Comparison of ENCODE assay signal across 9 cellular contexts in genomic region chr1:44924835-44925464, GRCh38.
DNase-seq lines count a peak whose midpoint lies in the region; ATAC-seq and TF ChIP-seq lines count a peak whose summit lies in the region.
"Had no signal": no experiment of that assay in that cellular context is flagged by ENCODE, and none has a peak within 500 bp of the region (broad histone marks: within the 10 kb centered on the region; RNA-seq: fewer than 3 reads in every experiment).

No MANE protein-coding gene starts in this region.

- peak overlapping the region; percentile 56 for H3K4me2 ChIP-seq in PC-3 (ENCODE audit: low read length)

- intact Hi-C loops in activated CD4-positive, alpha-beta memory T cell treated with anti-CD3 and anti-CD28 coated beads for 36 hours (cut with micrococcal nuclease) = no loop called here
- intact Hi-C loops in PC-3 (cut with micrococcal nuclease) = loop anchor here (2.0 to 10.0 kb wide), 4 partner anchors 46 to 90 kb away; partner anchors contain the start of genes EIF2B3, HECTD3 and UROD
- intact Hi-C loops in thyroid gland (cut with DNase I) = no loop called here

- CTCF ChIA-PET in activated CD4-positive, alpha-beta memory T cell treated with anti-CD3 and anti-CD28 coated beads for 36 hours (lab: Charles Lee) = interaction anchor here (0.6 to 1.7 kb wide), 5 partner anchors 8 to 375 kb away, joined by 3 to 5 read pairs (median 3); no protein-coding TSS in a partner anchor
- CTCF ChIA-PET in activated CD4-positive, alpha-beta memory T cell treated with anti-CD3 and anti-CD28 coated beads, Interleukin-2, amount 10 ng/mL, durations not matched to agents 7 days and 5 days (lab: Charles Lee) = interaction anchor here (0.6 to 1.1 kb wide), 2 partner anchors 11 to 22 kb away, joined by 3 read pairs; no protein-coding TSS in a partner anchor
- CTCF ChIA-PET in PC-3 (lab: Charles Lee) = interaction anchor here (0.5 to 0.8 kb wide), 8 partner anchors 17 to 403 kb away, joined by 3 to 9 read pairs (median 4); no protein-coding TSS in a partner anchor

- peak overlapping the region; percentile 50; the same call in 1 of the 2 replicates for H3K4me3 ChIP-seq in PC-3 (ENCODE audit: low read length)
- H3K4me3 ChIP-seq in thoracic aorta = peak overlapping the region; percentile 6
- no peak overlapping the region for H3K4me3 ChIP-seq in thyroid gland (replicated peaks in 1 of 3)

- H3K36me3 ChIP-seq in PC-3 (ENCODE audit: low read depth, low read length) (0 out of 2 replicates have a peak, but pooled peaks cover 5% of the 10 kb centered on the region), thoracic aorta (no peaks in the 10 kb centered on the region), thyroid gland (no peaks in the 10 kb centered on the region)

- no peaks in the 10 kb centered on the region for H3K9me3 ChIP-seq in PC-3 (ENCODE audit: low read length)
- H3K9me3 ChIP-seq in thoracic aorta = no peaks in the 10 kb centered on the region
- no peaks in the 10 kb centered on the region for H3K9me3 ChIP-seq in thyroid gland

- H3K9ac ChIP-seq in PC-3 (ENCODE audit: low read length) = no peak overlapping the region

- H4K20me1 ChIP-seq in PC-3 (ENCODE audit: low read length) = no peaks in the 10 kb centered on the region

- no peaks in the 10 kb centered on the region for H3K27me3 Mint-ChIP-seq in activated CD4-positive, alpha-beta memory T cell treated with anti-CD3 and anti-CD28 coated beads for 36 hours
- H3K27me3 Mint-ChIP-seq in activated CD4-positive, alpha-beta memory T cell treated with anti-CD3 and anti-CD28 coated beads, Interleukin-2, amount 10 ng/mL, durations not matched to agents 7 days and 5 days = no peaks in the 10 kb centered on the region
- H3K27me3 Mint-ChIP-seq in immature natural killer cell (ENCODE audit: low read depth in 3 of 3) = no peaks in the 10 kb centered on the region

- peak; percentile 94 for ATAC-seq in PC-3
- peak; percentile 59 for ATAC-seq in esophagus mucosa
- ATAC-seq in thoracic aorta (ENCODE audit: insufficient number of reproducible peaks, low FRiP score, low read depth) = no peak
- no peak for ATAC-seq in GM21390 (IDR thresholded peaks at IDR 0.05; ENCODE audit: unreplicated experiment)

- H3K4me1 ChIP-seq in PC-3 (ENCODE audit: insufficient read depth, low read length) (peaks cover 14% of the 10 kb centered on the region), thoracic aorta (ENCODE audit: control insufficient read depth in 1 of 2, low read depth in 2 of 2) (peaks cover 8 to 28% of the 10 kb centered on the region in 2 donors), thyroid gland (peaks cover 0 to 5% of the 10 kb centered on the region in 2 donors)

- no peak overlapping the region for H2AFZ ChIP-seq in PC-3 (ENCODE audit: low read length)

- peaks cover 12% of the 10 kb centered on the region for H3K36me3 Mint-ChIP-seq in activated CD4-positive, alpha-beta memory T cell treated with anti-CD3 and anti-CD28 coated beads for 36 hours
- peaks cover 10% of the 10 kb centered on the region for H3K36me3 Mint-ChIP-seq in activated CD4-positive, alpha-beta memory T cell treated with anti-CD3 and anti-CD28 coated beads, Interleukin-2, amount 10 ng/mL, durations not matched to agents 7 days and 5 days (ENCODE audit: low read depth)
- peaks cover 5 to 16% (median 15%) of the 10 kb centered on the region in 3 donors for H3K36me3 Mint-ChIP-seq in immature natural killer cell

- no peaks in the 10 kb centered on the region for H3K79me2 ChIP-seq in PC-3 (ENCODE audit: low read length)

- TF ChIP-seq CTCF in PC-3 (conservative IDR thresholded peaks at IDR 0.05; ENCODE audit: low read depth, low read length) (peak; percentile 55), thoracic aorta (IDR thresholded peaks at IDR 0.05) (no peak), thyroid gland (IDR thresholded peaks at IDR 0.05) (peak in 3 of 6 experiments; percentile 7 to 41 (median 15))

- H3K4me3 Mint-ChIP-seq in activated CD4-positive, alpha-beta memory T cell treated with anti-CD3 and anti-CD28 coated beads for 36 hours = no peak overlapping the region
- H3K4me3 Mint-ChIP-seq in activated CD4-positive, alpha-beta memory T cell treated with anti-CD3 and anti-CD28 coated beads, Interleukin-2, amount 10 ng/mL, durations not matched to agents 7 days and 5 days = no peak overlapping the region
- H3K4me3 Mint-ChIP-seq in immature natural killer cell = no peak overlapping the region

- POLR2A ChIA-PET in activated CD4-positive, alpha-beta memory T cell treated with anti-CD3 and anti-CD28 coated beads for 36 hours (lab: Charles Lee) = interaction anchor here (1.0 kb wide), 1 partner anchor 62 kb away, joined by 3 read pairs; the partner anchor contains the start of gene EIF2B3
- POLR2A ChIA-PET in activated CD4-positive, alpha-beta memory T cell treated with anti-CD3 and anti-CD28 coated beads, Interleukin-2, amount 10 ng/mL, durations not matched to agents 7 days and 5 days (lab: Charles Lee) = no interaction called here
- POLR2A ChIA-PET in PC-3 (lab: Charles Lee; ENCODE audit: unreplicated experiment) = interaction anchor here (0.6 to 1.1 kb wide), 4 partner anchors 17 to 88 kb away, joined by 3 to 5 read pairs (median 3); partner anchors contain the start of genes HECTD3 and UROD

- H3F3A ChIP-seq in PC-3 (ENCODE audit: low read length, unreplicated experiment) = no peaks in the 10 kb centered on the region

- no peak for TF ChIP-seq POLR2A in thyroid gland (IDR thresholded peaks at IDR 0.05)

- no peaks in the 10 kb centered on the region for H3K9me2 ChIP-seq in PC-3 (replicated peaks; ENCODE audit: low read length)

- H3K9me3 Mint-ChIP-seq in activated CD4-positive, alpha-beta memory T cell treated with anti-CD3 and anti-CD28 coated beads for 36 hours = no peaks in the 10 kb centered on the region
- no peaks in the 10 kb centered on the region for H3K9me3 Mint-ChIP-seq in activated CD4-positive, alpha-beta memory T cell treated with anti-CD3 and anti-CD28 coated beads, Interleukin-2, amount 10 ng/mL, durations not matched to agents 7 days and 5 days
- no peaks in the 10 kb centered on the region for H3K9me3 Mint-ChIP-seq in immature natural killer cell

- no TSS peak for BruUV-seq in PC-3 (replicated peaks; lab: Mats Ljungman, UMichigan)

- DNase-seq in activated CD4-positive, alpha-beta memory T cell treated with anti-CD3 and anti-CD28 coated beads for 36 hours = peak; percentile 31
- no peak for DNase-seq in activated CD4-positive, alpha-beta memory T cell treated with anti-CD3 and anti-CD28 coated beads, Interleukin-2, amount 10 ng/mL, durations not matched to agents 7 days and 5 days
- DNase-seq in PC-3 (peak; percentile 85), thoracic aorta (ENCODE audit: low spot score) (no peak), immature natural killer cell (no peak), thyroid gland (no peak)
- DNase-seq: Right ventricle myocardium superior had no signal

- H3K27ac Mint-ChIP-seq in activated CD4-positive, alpha-beta memory T cell treated with anti-CD3 and anti-CD28 coated beads for 36 hours = no peak overlapping the region
- no peak overlapping the region for H3K27ac Mint-ChIP-seq in activated CD4-positive, alpha-beta memory T cell treated with anti-CD3 and anti-CD28 coated beads, Interleukin-2, amount 10 ng/mL, durations not matched to agents 7 days and 5 days
- peak overlapping the region in 1 of 6 donors; percentile 1 for H3K27ac Mint-ChIP-seq in immature natural killer cell

- peak overlapping the region; percentile 30 for H3K27ac ChIP-seq in PC-3 (ENCODE audit: low read length)
- peak overlapping the region in 1 of 2 donors; percentile 29 for H3K27ac ChIP-seq in thoracic aorta
- no peak overlapping the region for H3K27ac ChIP-seq in thyroid gland

- H3K27me3 ChIP-seq in PC-3 (ENCODE audit: low read length) = no peaks in the 10 kb centered on the region
- no peaks in the 10 kb centered on the region for H3K27me3 ChIP-seq in thoracic aorta (replicated peaks; ENCODE audit: insufficient read depth)
- no peaks in the 10 kb centered on the region for H3K27me3 ChIP-seq in thyroid gland

- H3K4me1 Mint-ChIP-seq in activated CD4-positive, alpha-beta memory T cell treated with anti-CD3 and anti-CD28 coated beads for 36 hours (ENCODE audit: low read depth) = no peaks in the 10 kb centered on the region
- peaks cover 4% of the 10 kb centered on the region for H3K4me1 Mint-ChIP-seq in activated CD4-positive, alpha-beta memory T cell treated with anti-CD3 and anti-CD28 coated beads, Interleukin-2, amount 10 ng/mL, durations not matched to agents 7 days and 5 days
- no peaks in the 10 kb centered on the region for H3K4me1 Mint-ChIP-seq in immature natural killer cell

- 81 to 83% methylated on average over 6 of the region's 6 CpGs for WGBS in thyroid gland, 2 donors

Comparison
In these comparisons a context has a peak if more than half of its experiments do, and no peak if none do; other contexts are left out.
1. DNase-seq: peak in activated CD4-positive, alpha-beta memory T cell treated with anti-CD3 and anti-CD28 coated beads for 36 hours (single experiment) and PC-3 (single experiment); none in activated CD4-positive, alpha-beta memory T cell treated with anti-CD3 and anti-CD28 coated beads, Interleukin-2, amount 10 ng/mL, durations not matched to agents 7 days and 5 days (single experiment), thoracic aorta (single experiment), immature natural killer cell (0 of 3) and thyroid gland (0 of 2).
2. ATAC-seq: peak in PC-3 (single experiment) and esophagus mucosa (single experiment); none in thoracic aorta (single experiment) and GM21390 (single experiment).
3. H3K4me3 ChIP-seq: peak in PC-3 (single experiment) and thoracic aorta (single experiment); none in thyroid gland (0 of 3).